13 cellular contexts compared by ENCODE assay signal in genomic region chr7:26449175-26450165, GRCh38.
A peak's percentile ranks its signal among the peaks of the same experiment; 100 is the strongest.
DNase-seq lines count a peak whose midpoint lies in the region; ATAC-seq, FAIRE-seq and TF ChIP-seq lines count a peak whose summit lies in the region.
"Had no signal": no experiment of that assay in that cellular context is flagged by ENCODE, and none has a peak within 500 bp of the region (broad histone marks: within the 10 kb centered on the region; RNA-seq: fewer than 3 reads in every experiment).

No MANE protein-coding gene starts in this region.

- no peaks in the 10 kb centered on the region for H3K36me3 ChIP-seq in H1 (ENCODE audit: control insufficient read depth in 2 of 4, insufficient read depth in 4 of 4, low read length in 3 of 4)
- H3K36me3 ChIP-seq in WERI-Rb-1: no peaks in the 10 kb centered on the region
- H3K36me3 ChIP-seq: esophagus muscularis mucosa, Peyer's patch had no signal

- 0 out of 2 replicates have a peak overlapping the region, but pooled peaks have one; percentile 28 for H2BK12ac ChIP-seq in H1 (ENCODE audit: low read depth, low read length)

- no peak overlapping the region for H3K4me2 ChIP-seq in H1 (ENCODE audit: insufficient read depth in 1 of 2, low read depth in 2 of 2, low read length in 2 of 2)

- H3K9ac ChIP-seq in H1 (replicated peaks in 1 of 4; ENCODE audit: extremely low read depth in 1 of 4, low read depth in 3 of 4, low read length in 3 of 4): no peak overlapping the region

- peaks cover 3 to 9% (median 6%) of the 10 kb centered on the region in 4 experiments; a peak in 5 of 7 replicates for H3K4me1 ChIP-seq in H1 (replicated peaks in 1 of 4; ENCODE audit: control insufficient read depth in 3 of 4, insufficient read depth in 4 of 4, low read length in 3 of 4)
- H3K4me1 ChIP-seq: Peyer's patch had no signal

- no peaks in the 10 kb centered on the region for H3K23me2 ChIP-seq in H1 (ENCODE audit: low read depth, low read length)

- DNase-seq in AG10803 (ENCODE audit: low read depth) (peak; percentile 62), LHCN-M2 (ENCODE audit: low read depth) (peak; percentile 17), H1 (ENCODE audit: low read depth in 1 of 2, low spot score in 2 of 2) (no peak), lung microvascular endothelial cell (ENCODE audit: low read depth in 2 of 2) (peak; percentile 32 to 96), WERI-Rb-1 (no peak), T-helper 9 cell (no peak)
- DNase-seq: NCI-H2171; Peyer's patch; stimulated activated CD4-positive, alpha-beta T cell treated with anti-CD3 and anti-CD28 coated beads, Interleukin-4, amount 100 ng/mL, for 24 hours had no signal

- no peak overlapping the region for H2BK15ac ChIP-seq in H1 (ENCODE audit: low read length)

- no peak for FAIRE-seq in H1 (lab: Jason Lieb, UNC)

- H3K56ac ChIP-seq in H1 (replicated peaks; ENCODE audit: insufficient read length, low read depth, low read length): no peak overlapping the region

- H4K91ac ChIP-seq in H1 (replicated peaks; ENCODE audit: insufficient read length, low read length): no peak overlapping the region

- 0 out of 2 replicates have a peak overlapping the region, but pooled peaks have one; percentile 41 for H2BK20ac ChIP-seq in H1 (ENCODE audit: low read length)

- H2BK120ac ChIP-seq in H1 (replicated peaks; ENCODE audit: low read depth, low read length): no peak overlapping the region

- H3K9me3 ChIP-seq in H1 (ENCODE audit: insufficient read depth in 2 of 2, low read depth in 1 of 2, low read length in 1 of 2) (no peaks in the 10 kb centered on the region), WERI-Rb-1 (ENCODE audit: severe bottlenecking) (no peaks in the 10 kb centered on the region)
- H3K9me3 ChIP-seq: esophagus muscularis mucosa, Peyer's patch had no signal

- no peak overlapping the region for H2AK5ac ChIP-seq in H1 (ENCODE audit: low read depth, low read length)

- no peaks in the 10 kb centered on the region for H4K20me1 ChIP-seq in H1 (replicated peaks in 1 of 2; ENCODE audit: control insufficient read depth in 1 of 2, insufficient read depth in 2 of 2, low read length in 2 of 2)

- no peak overlapping the region for H3K4ac ChIP-seq in H1 (replicated peaks; ENCODE audit: insufficient read length, low read depth, low read length)

- H4K8ac ChIP-seq in H1 (ENCODE audit: extremely low read depth, insufficient read depth, low read length): no peak overlapping the region

- CTCF ChIA-PET in H1 (lab: Charles Lee; ENCODE audit: partially characterized antibody): interaction anchor here (0.9 to 1.7 kb wide), 5 partner anchors 9 to 218 kb away, joined by 3 to 4 read pairs (median 3); no protein-coding TSS in a partner anchor

- POLR2A ChIA-PET in H1 (lab: Charles Lee; ENCODE audit: partially characterized antibody): no interaction called here

- no peak overlapping the region for H4K5ac ChIP-seq in H1 (ENCODE audit: insufficient read length, low read depth, low read length)

- no peak for TF ChIP-seq CTCF in AG10803 (conservative IDR thresholded peaks at IDR 0.05; ENCODE audit: low read length)
- no peak for TF ChIP-seq CTCF in H1 (IDR thresholded peaks at IDR 0.05; ENCODE audit: control extremely low read depth in 1 of 3, insufficient read depth in 1 of 3, low read depth in 1 of 3, low read length in 3 of 3)
- no peak for TF ChIP-seq CTCF in WERI-Rb-1 (IDR thresholded peaks at IDR 0.05; ENCODE audit: low read depth, low read length)

- H3K27ac ChIP-seq in H1 (ENCODE audit: low read depth, low read length): no peak overlapping the region
- H3K27ac ChIP-seq in WERI-Rb-1: no peak overlapping the region
- H3K27ac ChIP-seq: esophagus muscularis mucosa, Peyer's patch, VCaP had no signal

- TF ChIP-seq RAD21 in H1 (IDR thresholded peaks at IDR 0.05 in 1 of 2, conservative IDR thresholded peaks at IDR 0.05 in 1 of 2; ENCODE audit: low read depth in 2 of 2, low read length in 2 of 2): no peak

- H2BK5ac ChIP-seq in H1 (ENCODE audit: low read depth, low read length): 0 out of 2 replicates have a peak overlapping the region, but pooled peaks have one; percentile 42

- no peak for TF ChIP-seq POLR2A in H1 (IDR thresholded peaks at IDR 0.05; ENCODE audit: control extremely low read depth in 1 of 2, low read depth in 2 of 2, low read length in 2 of 2)

- no peak for TF ChIP-seq EP300 in H1 (IDR thresholded peaks at IDR 0.05; ENCODE audit: borderline replicate concordance in 1 of 2, low read depth in 2 of 2, low read length in 2 of 2)

- no peak overlapping the region; the same call in 1 of the 2 replicates for H3K18ac ChIP-seq in H1 (ENCODE audit: extremely low read depth, low read length)

- H2AFZ ChIP-seq in H1 (ENCODE audit: low read length): 0 out of 2 replicates have a peak overlapping the region, but pooled peaks have one; percentile 26

- H3K4me3 ChIP-seq in AG10803 (ENCODE audit: low read length) (no peak overlapping the region), H1 (ENCODE audit: extremely low read depth in 1 of 4, insufficient read depth in 2 of 4, low read depth in 3 of 4, low read length in 4 of 4) (no peak overlapping the region), WERI-Rb-1 (ENCODE audit: low read depth, low read length) (no peak overlapping the region)
- H3K4me3 ChIP-seq: esophagus muscularis mucosa, Peyer's patch had no signal

- H3K79me2 ChIP-seq in H1 (ENCODE audit: control insufficient read depth in 1 of 2, insufficient read depth in 2 of 2, low read length in 2 of 2): no peaks in the 10 kb centered on the region

- no peaks in the 10 kb centered on the region for H3K79me1 ChIP-seq in H1 (ENCODE audit: low read depth, low read length)

- 87% methylated on average over 12 of the region's 12 CpGs; no CpG with 5 or more reads in 1 of the 2 experiments for WGBS in H1 (ENCODE audit: extremely low coverage in 1 of 2, insufficient coverage in 1 of 2, insufficient read length in 1 of 2, insufficient replicate concordance in 2 of 2, low coverage in 1 of 2, low lambda C conversion rate in 2 of 2, missing lambda C conversion rate in 1 of 2), 2 experiments

- no peaks in the 10 kb centered on the region for H3K27me3 ChIP-seq in H1 (replicated peaks in 1 of 4; ENCODE audit: control insufficient read depth in 3 of 4, extremely low read depth in 1 of 4, insufficient read depth in 3 of 4, low read length in 3 of 4)
- no peaks in the 10 kb centered on the region for H3K27me3 ChIP-seq in WERI-Rb-1 (ENCODE audit: insufficient read depth, low read depth, severe bottlenecking)
- H3K27me3 ChIP-seq: Peyer's patch had no signal

- H3K14ac ChIP-seq in H1 (ENCODE audit: insufficient read length): no peak overlapping the region

- ATAC-seq in GM19452 (IDR thresholded peaks at IDR 0.05; ENCODE audit: unreplicated experiment) (no peak), HG02852 (IDR thresholded peaks at IDR 0.05; ENCODE audit: unreplicated experiment) (no peak)

- H3K23ac ChIP-seq in H1 (ENCODE audit: insufficient read length): no peak overlapping the region

TF ChIP-seq in H1, 55 proteins besides CTCF, POLR2A, EP300 and RAD21:
- TF ChIP-seq BCL11A (IDR thresholded peaks at IDR 0.05; ENCODE audit: low read depth in 2 of 2, low read length in 2 of 2): no peak
- TF ChIP-seq MAX (IDR thresholded peaks at IDR 0.05): no peak
- TF ChIP-seq RXRA (IDR thresholded peaks at IDR 0.05; ENCODE audit: insufficient read depth, low read depth, low read length): no peak
- TF ChIP-seq CHD1 (IDR thresholded peaks at IDR 0.05; ENCODE audit: low read depth, low read length): no peak
- no peak for TF ChIP-seq CHD2 (IDR thresholded peaks at IDR 0.05; ENCODE audit: low read length)
- TF ChIP-seq EGR1 (IDR thresholded peaks at IDR 0.05; ENCODE audit: borderline replicate concordance, low read depth, low read length): no peak
- TF ChIP-seq CBX5 (IDR thresholded peaks at IDR 0.05; ENCODE audit: low read depth, low read length): no peak
- no peak for TF ChIP-seq SP1 (IDR thresholded peaks at IDR 0.05; ENCODE audit: low read depth, low read length)
- no peak for TF ChIP-seq EZH2 (IDR thresholded peaks at IDR 0.05; ENCODE audit: low read depth, low read length, severe bottlenecking)
- TF ChIP-seq, protein P1, sequence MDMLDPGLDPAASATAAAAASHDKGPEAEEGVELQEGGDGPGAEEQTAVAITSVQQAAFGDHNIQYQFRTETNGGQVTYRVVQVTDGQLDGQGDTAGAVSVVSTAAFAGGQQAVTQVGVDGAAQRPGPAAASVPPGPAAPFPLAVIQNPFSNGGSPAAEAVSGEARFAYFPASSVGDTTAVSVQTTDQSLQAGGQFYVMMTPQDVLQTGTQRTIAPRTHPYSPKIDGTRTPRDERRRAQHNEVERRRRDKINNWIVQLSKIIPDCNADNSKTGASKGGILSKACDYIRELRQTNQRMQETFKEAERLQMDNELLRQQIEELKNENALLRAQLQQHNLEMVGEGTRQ (IDR thresholded peaks at IDR 0.05; ENCODE audit: low read length): no peak
- TF ChIP-seq CREB1 (IDR thresholded peaks at IDR 0.05): no peak
- no peak for TF ChIP-seq GABPA (IDR thresholded peaks at IDR 0.05; ENCODE audit: borderline replicate concordance, insufficient read depth, low read length)
- TF ChIP-seq RNF2 (IDR thresholded peaks at IDR 0.05; ENCODE audit: borderline replicate concordance, low read depth, low read length, missing control alignments, poor library complexity, severe bottlenecking): no peak
- no peak for TF ChIP-seq POU5F1 (IDR thresholded peaks at IDR 0.05; ENCODE audit: low read depth, low read length)
- TF ChIP-seq ATF2 (IDR thresholded peaks at IDR 0.05; ENCODE audit: low read length): no peak
- TF ChIP-seq RBBP5 (IDR thresholded peaks at IDR 0.05; ENCODE audit: borderline replicate concordance, low read depth, low read length): no peak

Comparison
In these comparisons a context has a peak if more than half of its experiments do, and no peak if none do; other contexts are left out.
1. DNase-seq: peak in AG10803 (single experiment), LHCN-M2 (single experiment) and lung microvascular endothelial cell (2 of 2); none in H1 (0 of 2), WERI-Rb-1 (single experiment) and T-helper 9 cell (single experiment).